In the genomic region with DNA sequence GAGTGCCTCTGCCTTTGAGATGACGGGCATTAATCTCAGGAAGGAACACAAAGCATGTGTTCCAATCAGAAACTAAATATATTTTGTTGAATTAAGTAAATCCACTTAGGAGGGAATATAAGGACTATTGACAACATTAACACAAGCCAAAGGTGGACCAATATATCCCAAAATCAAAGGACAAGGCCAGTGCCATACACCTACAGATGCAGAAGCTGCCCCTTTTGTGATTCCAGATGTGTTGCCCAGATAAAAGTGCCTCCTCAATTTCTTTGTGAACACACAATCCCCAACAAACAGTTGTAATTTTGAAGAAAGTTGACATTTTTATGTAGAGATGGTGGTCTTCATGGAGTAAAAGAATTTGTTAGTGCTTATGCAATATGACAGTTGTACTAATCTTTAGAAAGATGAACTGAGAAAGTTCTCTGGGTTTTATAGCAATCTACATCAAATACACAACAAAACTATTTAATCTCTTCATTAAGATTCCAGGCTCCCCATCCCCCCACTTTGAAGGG, we compare ENCODE assay signal across 18 cellular contexts. TPM values are rescaled to one million over a fixed set of nuclear protein-coding genes. Genes with fewer than 3 reads are reported as not detected.
DNase-seq lines count a peak whose midpoint lies in the region; ATAC-seq and TF ChIP-seq lines count a peak whose summit lies in the region.
"Had no signal": no experiment of that assay in that cellular context is flagged by ENCODE, and none has a peak within 500 bp of the region (broad histone marks: within the 10 kb centered on the region; RNA-seq: fewer than 3 reads in every experiment).

No MANE protein-coding gene starts in this region.

- TF ChIP-seq CTCF in endodermal cell (conservative IDR thresholded peaks at IDR 0.05) (no peak), brain microvascular endothelial cell (IDR thresholded peaks at IDR 0.05; ENCODE audit: low read depth, low read length, missing control alignments) (no peak), osteoblast (IDR thresholded peaks at IDR 0.05; ENCODE audit: extremely low read depth, low read depth, low read length) (no peak)

- no peak for ATAC-seq in stimulated activated naive CD8-positive, alpha-beta T cell treated with anti-CD3 and anti-CD28 coated beads, Interleukin-15, Interleukin-2, amounts not matched to agents 100 U/mL and 50 U/mL, for 24 hours
- ATAC-seq in GM21619 (IDR thresholded peaks at IDR 0.05; ENCODE audit: unreplicated experiment): no peak
- ATAC-seq: Panc1 had no signal

- H3K9me3 ChIP-seq in endodermal cell (ENCODE audit: control insufficient read depth, low read length): no peaks in the 10 kb centered on the region
- H3K9me3 ChIP-seq in osteoblast (ENCODE audit: low read depth, low read length): no peaks in the 10 kb centered on the region

- H3K79me2 ChIP-seq in osteoblast (ENCODE audit: insufficient read depth, low read length): no peaks in the 10 kb centered on the region

- in situ Hi-C loops in brain microvascular endothelial cell (cut with HindIII; ENCODE audit: low pct_ligation_motif_present, low sequenced_read_pairs): no loop called here

- H3K36me3 Mint-ChIP-seq in stimulated activated naive CD8-positive, alpha-beta T cell treated with anti-CD3 and anti-CD28 coated beads, Interleukin-15, Interleukin-2, amounts not matched to agents 100 ng/mL and 50 ng/mL, for 24 hours (ENCODE audit: low read depth): peaks cover 80% of the 10 kb centered on the region
- peaks cover 73% of the 10 kb centered on the region for H3K36me3 Mint-ChIP-seq in endodermal cell (ENCODE audit: low read depth)

- H3K27me3 ChIP-seq in endodermal cell (ENCODE audit: control insufficient read depth, insufficient read depth, low read length, poor library complexity, severe bottlenecking): no peaks in the 10 kb centered on the region
- H3K27me3 ChIP-seq in brain microvascular endothelial cell (replicated peaks): no peaks in the 10 kb centered on the region
- H3K27me3 ChIP-seq in osteoblast (ENCODE audit: insufficient read depth, low read length): no peaks in the 10 kb centered on the region

- H4K20me1 ChIP-seq in osteoblast (ENCODE audit: insufficient read depth, low read length): peaks cover 2% of the 10 kb centered on the region

- H3K27ac Mint-ChIP-seq in stimulated activated naive CD8-positive, alpha-beta T cell treated with anti-CD3 and anti-CD28 coated beads, Interleukin-15, Interleukin-2, amounts not matched to agents 100 ng/mL and 50 ng/mL, for 24 hours: peak overlapping the region; percentile 45
- peak overlapping the region; percentile 53 for H3K27ac Mint-ChIP-seq in endodermal cell
- H3K27ac Mint-ChIP-seq: CD4-positive, CD25-positive, alpha-beta regulatory T cell had no signal

- H3K4me1 ChIP-seq in endodermal cell (ENCODE audit: control insufficient read depth, insufficient read depth, low read length) (peaks cover 4% of the 10 kb centered on the region), osteoblast (ENCODE audit: insufficient read depth, low read length) (no peaks in the 10 kb centered on the region)

- H3K27ac ChIP-seq in endodermal cell (ENCODE audit: low read depth, low read length) (no peak overlapping the region), brain microvascular endothelial cell (no peak overlapping the region), osteoblast (ENCODE audit: low read depth, low read length) (no peak overlapping the region)
- H3K27ac ChIP-seq: GM23248, KMS-11 had no signal

- H3K9ac ChIP-seq in endodermal cell (ENCODE audit: extremely low read depth, low read length, poor library complexity, severe bottlenecking): no peak overlapping the region
- H3K9ac ChIP-seq: GM23248, KMS-11 had no signal

- peaks cover 92% of the 10 kb centered on the region for H3K36me3 ChIP-seq in endodermal cell (ENCODE audit: control insufficient read depth, insufficient read depth, low read length)
- peaks cover 75% of the 10 kb centered on the region for H3K36me3 ChIP-seq in brain microvascular endothelial cell (replicated peaks)
- peaks cover 92% of the 10 kb centered on the region for H3K36me3 ChIP-seq in osteoblast (ENCODE audit: insufficient read depth, low read length)

- H3K4me3 ChIP-seq in endodermal cell (ENCODE audit: low read length) (no peak overlapping the region), brain microvascular endothelial cell (ENCODE audit: low read depth, low read length) (no peak overlapping the region), osteoblast (ENCODE audit: insufficient read depth, low read length) (no peak overlapping the region)
- H3K4me3 ChIP-seq: GM23248 had no signal

- no peak overlapping the region for H3K4me2 ChIP-seq in osteoblast (ENCODE audit: insufficient read depth, low read length)
- H3K4me2 ChIP-seq: KMS-11 had no signal

- peaks cover 16% of the 10 kb centered on the region for H3K4me1 Mint-ChIP-seq in stimulated activated naive CD8-positive, alpha-beta T cell treated with anti-CD3 and anti-CD28 coated beads, Interleukin-15, Interleukin-2, amounts not matched to agents 100 ng/mL and 50 ng/mL, for 24 hours (ENCODE audit: low read depth)
- no peaks in the 10 kb centered on the region for H3K4me1 Mint-ChIP-seq in endodermal cell

- H3K9me3 Mint-ChIP-seq in stimulated activated naive CD8-positive, alpha-beta T cell treated with anti-CD3 and anti-CD28 coated beads, Interleukin-15, Interleukin-2, amounts not matched to agents 100 ng/mL and 50 ng/mL, for 24 hours: no peaks in the 10 kb centered on the region
- no peaks in the 10 kb centered on the region for H3K9me3 Mint-ChIP-seq in endodermal cell
- H3K9me3 Mint-ChIP-seq: CD4-positive, CD25-positive, alpha-beta regulatory T cell had no signal

- H3K27me3 Mint-ChIP-seq in stimulated activated naive CD8-positive, alpha-beta T cell treated with anti-CD3 and anti-CD28 coated beads, Interleukin-15, Interleukin-2, amounts not matched to agents 100 ng/mL and 50 ng/mL, for 24 hours: no peaks in the 10 kb centered on the region
- H3K27me3 Mint-ChIP-seq in endodermal cell (ENCODE audit: insufficient read depth): no peaks in the 10 kb centered on the region
- H3K27me3 Mint-ChIP-seq: CD4-positive, CD25-positive, alpha-beta regulatory T cell had no signal

- 100% methylated on average over 1 of the region's 1 CpG; no CpG with 5 or more reads in 1 of the 2 experiments for WGBS in endodermal cell (ENCODE audit: insufficient coverage in 1 of 2, insufficient read length in 1 of 2), 2 experiments

- DNase-seq in stimulated activated naive CD8-positive, alpha-beta T cell treated with anti-CD3 and anti-CD28 coated beads, Interleukin-15, Interleukin-2, amounts not matched to agents 100 U/mL and 50 U/mL, for 24 hours: no peak
- DNase-seq in endodermal cell (no peak), brain microvascular endothelial cell (no peak), osteoblast (ENCODE audit: insufficient read length, low spot score, missing footprints) (no peak)
- DNase-seq: Calu3; CD4-positive, CD25-positive, alpha-beta regulatory T cell; DMS53; NCI-H1048; NCI-H1436 treated with DMSO at 0.1 percent for 48 hours; NCI-H2029 treated with DMSO at 0.1 percent for 48 hours; NCI-H2171 treated with DMSO at 0.1 percent for 48 hours; NCI-H774 had no signal

- H3K4me3 Mint-ChIP-seq in stimulated activated naive CD8-positive, alpha-beta T cell treated with anti-CD3 and anti-CD28 coated beads, Interleukin-15, Interleukin-2, amounts not matched to agents 100 ng/mL and 50 ng/mL, for 24 hours: no peak overlapping the region
- H3K4me3 Mint-ChIP-seq in endodermal cell: no peak overlapping the region
- H3K4me3 Mint-ChIP-seq: CD4-positive, CD25-positive, alpha-beta regulatory T cell had no signal

- H2AFZ ChIP-seq in osteoblast (ENCODE audit: low read length): no peak overlapping the region
- H2AFZ ChIP-seq: GM23248 had no signal

TF ChIP-seq in PFSK-1, 5 proteins besides CTCF, POLR2A, EP300 and RAD21:
- TF ChIP-seq FOXP2 (optimal IDR thresholded peaks at IDR 0.05; ENCODE audit: borderline replicate concordance, extremely low read depth, extremely low read length, insufficient read depth) (no peak), POLR2AphosphoS5 (IDR thresholded peaks at IDR 0.05; ENCODE audit: low read depth, low read length) (peak; percentile 42; the same call in 1 of the 2 replicates)

RNA-seq across cellular contexts. Expression of gene PTCD3, which starts 36.8 kb away (rescaled TPM):
- 90.9 TPM for polyA plus RNA-seq in PFSK-1 (2012; ENCODE audit: insufficient read length, low read depth)
- total RNA-seq in endodermal cell: 100 to 1,000 TPM; 184 to 191 TPM
- polyA plus RNA-seq in endodermal cell (2013, experiment 1 of 2): 149 TPM
- 126 TPM for polyA plus RNA-seq in endodermal cell (2013, experiment 2 of 2)
- total RNA-seq in osteoblast: 55.0 and 61.6 TPM in 2 replicates

RNA-seq across cellular contexts. Expression of gene POLR1A, which starts 37.1 kb away (rescaled TPM):
- polyA plus RNA-seq in PFSK-1 (2012; ENCODE audit: insufficient read length, low read depth): 78.2 TPM
- total RNA-seq in endodermal cell (10 to 100 TPM; 37.9 to 45.5 TPM), osteoblast (15.6 and 17.4 TPM in 2 replicates)
- 20.6 TPM for polyA plus RNA-seq in endodermal cell (2013, experiment 1 of 2)
- 19.8 TPM for polyA plus RNA-seq in endodermal cell (2013, experiment 2 of 2)

RNA-seq across cellular contexts. Expression of gene IMMT, which starts 52.5 kb away (rescaled TPM):
- polyA plus RNA-seq in PFSK-1 (2012; ENCODE audit: insufficient read length, low read depth): 77.1 TPM
- total RNA-seq in endodermal cell (10 to 100 TPM; 96.8 to 99.9 TPM), osteoblast (55.7 and 60.4 TPM in 2 replicates)
- polyA plus RNA-seq in endodermal cell (2013, experiment 1 of 2): 108 TPM
- 101 TPM for polyA plus RNA-seq in endodermal cell (2013, experiment 2 of 2)

RNA-seq across cellular contexts. Expression of gene MRPL35, which starts 56.5 kb away (rescaled TPM):
- 28.6 TPM for polyA plus RNA-seq in PFSK-1 (2012; ENCODE audit: insufficient read length, low read depth)
- 10 to 100 TPM; 29.8 to 30.9 TPM for total RNA-seq in endodermal cell
- polyA plus RNA-seq in endodermal cell (2013, experiment 1 of 2): 31.9 TPM
- polyA plus RNA-seq in endodermal cell (2013, experiment 2 of 2): 33.6 TPM
- 30.4 and 30.8 TPM in 2 replicates for total RNA-seq in osteoblast
